Comparison of ENCODE assay signal across 18 cellular contexts in genomic region chr17:82382220-82382932, GRCh38. TPM values are rescaled to one million over a fixed set of nuclear protein-coding genes. Genes with fewer than 3 reads are reported as not detected.
"Had no signal": no experiment of that assay in that cellular context is flagged by ENCODE, and none has a peak within 500 bp of the region (broad histone marks: within the 10 kb centered on the region; RNA-seq: fewer than 3 reads in every experiment).

No MANE protein-coding gene starts in this region.

RNA-seq across cellular contexts. Expression of gene UTS2R, which starts 10.8 kb away (rescaled TPM):
- total RNA-seq: naive thymus-derived CD8-positive, alpha-beta T cell; natural killer cell treated with Interleukin-12 subunit alpha and Interleukin-12 subunit beta and Interleukin-15 and Interleukin-18, amount 100 ng/mL, for 72 hours; neural crest cell; occipital lobe; osteocyte; posterior vena cava; prostate gland; pulmonary artery endothelial cell; sciatic nerve; smooth muscle cell; suprapubic skin; upper lobe of right lung; urinary bladder; uterus had no signal
- polyA plus RNA-seq: naive thymus-derived CD8-positive, alpha-beta T cell; pancreas; smooth muscle cell; spleen; urinary bladder had no signal

RNA-seq across cellular contexts. Expression of gene TEX19, which starts 23.3 kb away (rescaled TPM):
- total RNA-seq: naive thymus-derived CD8-positive, alpha-beta T cell; natural killer cell treated with Interleukin-12 subunit alpha and Interleukin-12 subunit beta and Interleukin-15 and Interleukin-18, amount 100 ng/mL, for 72 hours; occipital lobe; osteocyte; pancreas; posterior vena cava; pulmonary artery endothelial cell; right atrium auricular region; sciatic nerve; smooth muscle cell; spleen; suprapubic skin; transverse colon; upper lobe of right lung; urinary bladder; uterus had no signal
- polyA plus RNA-seq: naive thymus-derived CD8-positive, alpha-beta T cell; pancreas; smooth muscle cell; spleen; urinary bladder had no signal

RNA-seq across cellular contexts. Expression of gene SECTM1, which starts 48.8 kb away (rescaled TPM):
- total RNA-seq: neural crest cell, smooth muscle cell had no signal
